In genomic region chr7:27939893-27940292, GRCh38 we compare ENCODE assay signal across 17 cellular contexts.
"Had no signal": no experiment of that assay in that cellular context is flagged by ENCODE, and none has a peak within 500 bp of the region (broad histone marks: within the 10 kb centered on the region; RNA-seq: fewer than 3 reads in every experiment).

No MANE protein-coding gene starts in this region.

- H3K27ac Mint-ChIP-seq: activated T-helper 17 cell treated with anti-CD3 and anti-CD28 coated beads, Interleukin-2, amount 50 U/mL, for 72 hours; mesothelial cell of epicardium had no signal

- H3K4me3 Mint-ChIP-seq: activated T-helper 17 cell treated with anti-CD3 and anti-CD28 coated beads, Interleukin-2, amount 50 U/mL, for 72 hours; central memory CD8-positive, alpha-beta T cell; immature natural killer cell; mesothelial cell of epicardium; nephron progenitor cell had no signal

- H3K4me1 Mint-ChIP-seq: activated T-helper 17 cell treated with anti-CD3 and anti-CD28 coated beads, Interleukin-2, amount 50 U/mL, for 72 hours had no signal

- ATAC-seq: activated naive CD4-positive, alpha-beta T cell treated with anti-CD3 and anti-CD28 coated beads, Interleukin-2, amount 50 U/mL, for 72 hours; activated T-helper 17 cell treated with anti-CD3 and anti-CD28 coated beads, Interleukin-2, amount 50 U/mL, for 72 hours; left lung had no signal

- DNase-seq: activated CD4-positive, alpha-beta T cell treated with anti-CD3 and anti-CD28 coated beads for 1 hour; activated CD4-positive, alpha-beta T cell treated with anti-CD3 and anti-CD28 coated beads, Interleukin-2, amount 50 U/mL, for 1 hour; activated T-cell treated with anti-CD3 and anti-CD28 coated beads, Interleukin-2, amount 50 U/mL, for 1 hour; effector CD4-positive, alpha-beta T cell; immature natural killer cell; left lung; mammary epithelial cell; nephron progenitor cell; spleen; stimulated activated CD4-positive, alpha-beta T cell treated with anti-CD3 and anti-CD28 coated beads, Interleukin-4, amount 100 ng/mL, for 1 hour; stimulated activated naive CD4-positive, alpha-beta T cell; T-helper 1 cell; WERI-Rb-1 had no signal

- H3K27me3 Mint-ChIP-seq: activated T-helper 17 cell treated with anti-CD3 and anti-CD28 coated beads, Interleukin-2, amount 50 U/mL, for 72 hours; central memory CD8-positive, alpha-beta T cell had no signal

- H3K9me3 Mint-ChIP-seq: activated naive CD4-positive, alpha-beta T cell treated with anti-CD3 and anti-CD28 coated beads, Interleukin-2, amount 50 U/mL, for 72 hours; activated T-helper 17 cell treated with anti-CD3 and anti-CD28 coated beads, Interleukin-2, amount 50 U/mL, for 72 hours; central memory CD8-positive, alpha-beta T cell; immature natural killer cell; mesothelial cell of epicardium; nephron progenitor cell had no signal
